21 cellular contexts compared by ENCODE assay signal in the genomic region with DNA sequence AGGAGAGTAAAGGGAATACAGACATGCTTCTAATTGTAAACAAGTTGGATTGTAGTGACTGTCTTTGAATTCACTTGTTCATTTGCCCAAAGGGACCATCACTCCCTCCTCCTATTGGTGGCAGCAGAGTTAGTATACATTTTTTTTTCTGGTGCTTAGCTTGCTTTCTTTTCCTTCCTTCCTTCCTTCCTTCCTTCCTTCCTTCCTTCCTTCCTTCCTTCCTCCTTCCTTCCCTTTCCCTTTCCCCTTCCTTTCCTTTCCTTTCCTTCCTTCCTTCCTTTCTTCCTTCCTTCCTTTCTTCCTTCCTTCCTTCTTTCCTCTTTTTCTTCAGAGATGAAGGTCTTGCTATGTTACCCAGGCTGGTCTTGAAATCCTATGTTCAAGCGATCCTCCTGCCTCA.
A peak's percentile ranks its signal among the peaks of the same experiment; 100 is the strongest.
DNase-seq lines count a peak whose midpoint lies in the region; ATAC-seq and TF ChIP-seq lines count a peak whose summit lies in the region.
"Had no signal": no experiment of that assay in that cellular context is flagged by ENCODE, and none has a peak within 500 bp of the region (broad histone marks: within the 10 kb centered on the region; RNA-seq: fewer than 3 reads in every experiment).

No MANE protein-coding gene starts in this region.

- no peaks in the 10 kb centered on the region for H3K23me2 ChIP-seq in H9 (ENCODE audit: insufficient read length, low read depth, low read length, poor library complexity, severe bottlenecking)

- peaks cover 4% of the 10 kb centered on the region for H3K27me3 Mint-ChIP-seq in H9 (ENCODE audit: low read depth)
- peaks cover 10% of the 10 kb centered on the region for H3K27me3 Mint-ChIP-seq in T-helper 17 cell
- peaks cover 1% of the 10 kb centered on the region for H3K27me3 Mint-ChIP-seq in endodermal cell (ENCODE audit: insufficient read depth)

- H3K79me2 ChIP-seq in H9 (ENCODE audit: insufficient read depth, low read length) (no peaks in the 10 kb centered on the region), osteoblast (ENCODE audit: insufficient read depth, low read length) (no peaks in the 10 kb centered on the region)

- H2AK5ac ChIP-seq in H9 (ENCODE audit: insufficient read length, low read length), result peak overlapping the region; percentile 76

- H3K14ac ChIP-seq in H9 (ENCODE audit: insufficient read depth, low read length), result no peak overlapping the region

- no peak overlapping the region for H3K23ac ChIP-seq in H9 (ENCODE audit: insufficient read length, low read depth, low read length)

- H3K4me1 Mint-ChIP-seq in H9 (peaks cover 17 to 24% of the 10 kb centered on the region in 2 experiments), T-helper 17 cell (peaks cover 2% of the 10 kb centered on the region), endodermal cell (peaks cover 12% of the 10 kb centered on the region)
- H3K4me1 Mint-ChIP-seq: CD14-positive monocyte had no signal

- H4K8ac ChIP-seq in H9 (replicated peaks; ENCODE audit: insufficient read length, low read depth, low read length), result no peak overlapping the region

- H3K4me1 ChIP-seq in H9 (ENCODE audit: insufficient read depth, low read length) (peaks cover 10% of the 10 kb centered on the region; the same call in 1 of the 2 replicates), endodermal cell (ENCODE audit: control insufficient read depth, insufficient read depth, low read length) (no peaks in the 10 kb centered on the region), osteoblast (ENCODE audit: insufficient read depth, low read length) (no peaks in the 10 kb centered on the region)
- H3K4me1 ChIP-seq: A549; BE2C; BLaER1 treated with 17β-estradiol and CSF1 and Interleukin-3, amounts not matched to agents 10 nM and 100 nM; HAP-1 had no signal

- no peak overlapping the region for H3T11ph ChIP-seq in H9 (ENCODE audit: low read length)

- H2BK12ac ChIP-seq in H9 (ENCODE audit: insufficient read length, low read depth, low read length), result no peak overlapping the region

- ATAC-seq in T-helper 17 cell, result no peak
- ATAC-seq: A549, GM23338 had no signal

- H3K9me3 ChIP-seq in H9 (ENCODE audit: control insufficient read depth, low read depth, low read length) (no peaks in the 10 kb centered on the region), T-helper 17 cell (ENCODE audit: control insufficient read depth, low read length, poor library complexity, severe bottlenecking) (no peaks in the 10 kb centered on the region), endodermal cell (ENCODE audit: control insufficient read depth, low read length) (no peaks in the 10 kb centered on the region), osteoblast (ENCODE audit: low read depth, low read length) (no peaks in the 10 kb centered on the region)
- H3K9me3 ChIP-seq: A549, BE2C had no signal

- no peak overlapping the region for H3K4ac ChIP-seq in H9 (ENCODE audit: low read depth, low read length)

- no peak overlapping the region for H2BK20ac ChIP-seq in H9 (ENCODE audit: low read depth, low read length, poor library complexity, severe bottlenecking)

- no peaks in the 10 kb centered on the region for H3K79me1 ChIP-seq in H9 (ENCODE audit: insufficient read depth, low read depth, low read length, poor library complexity, severe bottlenecking)

- H3K27me3 ChIP-seq in H9 (ENCODE audit: insufficient read depth, low read length) (no peaks in the 10 kb centered on the region), endodermal cell (ENCODE audit: control insufficient read depth, insufficient read depth, low read length, poor library complexity, severe bottlenecking) (no peaks in the 10 kb centered on the region), osteoblast (ENCODE audit: insufficient read depth, low read length) (peaks cover 43% of the 10 kb centered on the region)
- H3K27me3 ChIP-seq: BE2C; BLaER1 treated with 17β-estradiol and CSF1 and Interleukin-3, amounts not matched to agents 10 nM and 100 nM had no signal

- H2AFZ ChIP-seq in H9 (ENCODE audit: low read length) (no peak overlapping the region), osteoblast (ENCODE audit: low read length) (no peak overlapping the region)
- H2AFZ ChIP-seq: GM23338 had no signal

- H2BK15ac ChIP-seq in H9 (ENCODE audit: low read depth, low read length), result no peak overlapping the region

- TF ChIP-seq CTCF in H9 (conservative IDR thresholded peaks at IDR 0.05), result peak; percentile 18; the same call in 1 of the 3 replicates
- TF ChIP-seq CTCF in endodermal cell (conservative IDR thresholded peaks at IDR 0.05), result peak; percentile 15
- no peak for TF ChIP-seq CTCF in osteoblast (IDR thresholded peaks at IDR 0.05; ENCODE audit: extremely low read depth, low read depth, low read length)

- peak overlapping the region in 1 of 3 experiments; percentile 66; a peak in 1 of 7 replicates for H3K27ac Mint-ChIP-seq in H9
- peak overlapping the region; percentile 56 for H3K27ac Mint-ChIP-seq in T-helper 17 cell
- H3K27ac Mint-ChIP-seq in endodermal cell, result no peak overlapping the region
- H3K27ac Mint-ChIP-seq: GM23338 had no signal

- H3K36me3 Mint-ChIP-seq in H9 (ENCODE audit: insufficient read depth in 1 of 3, low read depth in 3 of 3), result peaks cover 0 to 6% (median 3%) of the 10 kb centered on the region in 3 experiments; a peak in 5 of 7 replicates
- no peaks in the 10 kb centered on the region for H3K36me3 Mint-ChIP-seq in T-helper 17 cell (ENCODE audit: low read depth)
- H3K36me3 Mint-ChIP-seq in endodermal cell (ENCODE audit: low read depth), result no peaks in the 10 kb centered on the region
- H3K36me3 Mint-ChIP-seq: CD14-positive monocyte; CD4-positive, alpha-beta memory T cell had no signal

- no peak overlapping the region for H4K5ac ChIP-seq in H9 (ENCODE audit: insufficient read length, low read depth, low read length)

- H2BK5ac ChIP-seq in H9 (ENCODE audit: insufficient read length, low read length), result no peak overlapping the region

- H3K4me3 ChIP-seq in endodermal cell (ENCODE audit: low read length) (no peak overlapping the region), osteoblast (ENCODE audit: insufficient read depth, low read length) (no peak overlapping the region)
- H3K4me3 ChIP-seq: A549; BLaER1 treated with 17β-estradiol and CSF1 and Interleukin-3, amounts not matched to agents 10 nM and 100 nM; GM23338; HAP-1 had no signal

- no peak for DNase-seq in H9
- DNase-seq in T-helper 17 cell, result no peak
- DNase-seq in endodermal cell, result no peak
- no peak for DNase-seq in central memory CD4-positive, alpha-beta T cell
- no peak for DNase-seq in osteoblast (ENCODE audit: insufficient read length, low spot score, missing footprints)
- DNase-seq in CD1c-positive myeloid dendritic cell (ENCODE audit: extremely low spot score), result no peak
- DNase-seq: 8988T; ACHN; AML-193; BE2C; Calu3; CD4-positive, alpha-beta memory T cell; COR-L47; DMS53; DMS79 treated with DMSO at 0.1 percent for 48 hours; GF-D8 had no signal

- H3K4me3 Mint-ChIP-seq in H9, result no peak overlapping the region
- no peak overlapping the region for H3K4me3 Mint-ChIP-seq in T-helper 17 cell
- no peak overlapping the region for H3K4me3 Mint-ChIP-seq in endodermal cell
- H3K4me3 Mint-ChIP-seq: CD14-positive monocyte, GM23338 had no signal

- H3K36me3 ChIP-seq in endodermal cell (ENCODE audit: control insufficient read depth, insufficient read depth, low read length) (no peaks in the 10 kb centered on the region), osteoblast (ENCODE audit: insufficient read depth, low read length) (no peaks in the 10 kb centered on the region)
- H3K36me3 ChIP-seq: BE2C; BLaER1 treated with 17β-estradiol and CSF1 and Interleukin-3, amounts not matched to agents 10 nM and 100 nM; HAP-1 had no signal

- no peak overlapping the region for H3K56ac ChIP-seq in H9 (ENCODE audit: insufficient read length, low read depth, low read length)

- H3K4me2 ChIP-seq in H9 (ENCODE audit: insufficient read depth, insufficient read length, low read length), result no peak overlapping the region
- no peak overlapping the region for H3K4me2 ChIP-seq in osteoblast (ENCODE audit: insufficient read depth, low read length)
- H3K4me2 ChIP-seq: A549; BLaER1 treated with 17β-estradiol and CSF1 and Interleukin-3, amounts not matched to agents 10 nM and 100 nM; GM23338 had no signal

- H3K27ac ChIP-seq in H9 (ENCODE audit: insufficient read length, low read depth, low read length) (no peak overlapping the region), endodermal cell (ENCODE audit: low read depth, low read length) (no peak overlapping the region), osteoblast (ENCODE audit: low read depth, low read length) (no peak overlapping the region)
- H3K27ac ChIP-seq: A549; BLaER1 treated with 17β-estradiol and CSF1 and Interleukin-3, amounts not matched to agents 10 nM and 100 nM had no signal

- no peak overlapping the region for H4K91ac ChIP-seq in H9 (ENCODE audit: insufficient read length, low read depth, low read length)

- no peak overlapping the region for H2BK120ac ChIP-seq in H9 (ENCODE audit: low read depth, low read length, poor library complexity, severe bottlenecking)

- peaks cover 73 to 82% of the 10 kb centered on the region in 2 experiments for H3K9me3 Mint-ChIP-seq in H9
- peaks cover 44% of the 10 kb centered on the region for H3K9me3 Mint-ChIP-seq in endodermal cell

- H4K20me1 ChIP-seq in H9 (ENCODE audit: control insufficient read depth, insufficient read depth, insufficient read length) (no peaks in the 10 kb centered on the region), osteoblast (ENCODE audit: insufficient read depth, low read length) (no peaks in the 10 kb centered on the region)
- H4K20me1 ChIP-seq: BLaER1 treated with 17β-estradiol and CSF1 and Interleukin-3, amounts not matched to agents 10 nM and 100 nM had no signal

- no CpG with 5 or more reads among the region's 1 CpG for WGBS in H9 (ENCODE audit: extremely low coverage, insufficient read length, low lambda C conversion rate)
- WGBS in endodermal cell (ENCODE audit: insufficient coverage in 1 of 2, insufficient read length in 1 of 2), 2 experiments, result 92% methylated on average over 1 of the region's 1 CpG; no CpG with 5 or more reads in 1 of the 2 experiments

- H3K9ac ChIP-seq in H9 (ENCODE audit: extremely low read depth, insufficient read length, low read length), result no peak overlapping the region
- H3K9ac ChIP-seq in endodermal cell (ENCODE audit: extremely low read depth, low read length, poor library complexity, severe bottlenecking), result no peak overlapping the region
- H3K9ac ChIP-seq: BLaER1 treated with 17β-estradiol and CSF1 and Interleukin-3, amounts not matched to agents 10 nM and 100 nM had no signal

- no peak overlapping the region for H3K18ac ChIP-seq in H9 (ENCODE audit: insufficient read length, low read depth, low read length)
